Comparison of ENCODE assay signal across 15 cellular contexts in genomic region chr7:74222851-74223710, GRCh38. TPM values are rescaled to one million over a fixed set of nuclear protein-coding genes. Genes with fewer than 3 reads are reported as not detected.
DNase-seq lines count a peak whose midpoint lies in the region; ATAC-seq and TF ChIP-seq lines count a peak whose summit lies in the region.
"Had no signal": no experiment of that assay in that cellular context is flagged by ENCODE, and none has a peak within 500 bp of the region (broad histone marks: within the 10 kb centered on the region; RNA-seq: fewer than 3 reads in every experiment).

No MANE protein-coding gene starts in this region.

- H2BK12ac ChIP-seq in H9 (ENCODE audit: insufficient read length, low read depth, low read length) = no peak overlapping the region

- TF ChIP-seq CTCF in H9 (conservative IDR thresholded peaks at IDR 0.05) = no peak

- H3K4me1 Mint-ChIP-seq in H9 = peaks cover 7 to 13% of the 10 kb centered on the region in 2 experiments; a peak in 1 of 4 replicates
- H3K4me1 Mint-ChIP-seq in activated T-helper 2 cell treated with anti-CD3 and anti-CD28 coated beads, Interferon-gamma antibody, Interleukin-2, Interleukin-4, amounts not matched to agents 10 μg/mL and 5 μg/mL and 100 μg/mL, durations not matched to agents 14 hours and 24 hours and 36 hours (ENCODE audit: low read depth) = peaks cover 9% of the 10 kb centered on the region
- H3K4me1 Mint-ChIP-seq in stimulated activated memory B cell treated with anti-CD40 and anti-IgM and Interleukin-4, amounts not matched to agents 10 μg/mL and 1 μg/mL and 100 μg/mL, for 72 hours = peaks cover 57% of the 10 kb centered on the region

- DNase-seq in left ventricle myocardium superior = peak; percentile 10
- DNase-seq in cardiac septum (ENCODE audit: low spot score) = no peak
- no peak for DNase-seq in H9
- no peak for DNase-seq in activated T-helper 2 cell treated with anti-CD3 and anti-CD28 coated beads, Interferon-gamma antibody, Interleukin-2, Interleukin-4, amounts not matched to agents 10 μg/mL and 5 μg/mL and 100 μg/mL, durations not matched to agents 14 hours and 24 hours and 36 hours (ENCODE audit: low spot score)
- no peak for DNase-seq in NCI-H748 (lab: John Stamatoyannopoulos, UW; ENCODE audit: unreplicated experiment)
- no peak for DNase-seq in cortex of kidney (lab: John Stamatoyannopoulos, UW)
- no peak for DNase-seq in effector CD8-positive, alpha-beta T cell (lab: John Stamatoyannopoulos, UW)
- DNase-seq: activated CD4-positive, alpha-beta T cell treated with anti-CD3 and anti-CD28 coated beads, Interleukin-2, amount 10 ng/mL, durations not matched to agents 24 days and 14 days; activated naive CD4-positive, alpha-beta T cell treated with Interleukin-2 at 50 U/mL for 16 hours; stimulated activated naive CD4-positive, alpha-beta T cell had no signal

- ATAC-seq in left ventricle myocardium superior = no peak
- no peak for ATAC-seq in stimulated activated memory B cell treated with anti-CD40 and anti-IgM and Interleukin-4, amounts not matched to agents 10 μg/mL and 1 μg/mL and 100 μg/mL, for 72 hours
- ATAC-seq: mucosa of descending colon had no signal

- no peaks in the 10 kb centered on the region for H3K79me1 ChIP-seq in H9 (ENCODE audit: insufficient read depth, low read depth, low read length, poor library complexity, severe bottlenecking)

- H3K14ac ChIP-seq in H9 (ENCODE audit: insufficient read depth, low read length) = no peak overlapping the region

- H3K9me3 ChIP-seq in H9 (ENCODE audit: control insufficient read depth, low read depth, low read length) = no peaks in the 10 kb centered on the region
- H3K9me3 ChIP-seq: mucosa of descending colon, right atrium auricular region had no signal

- peaks cover 8 to 18% (median 15%) of the 10 kb centered on the region in 3 experiments for H3K36me3 Mint-ChIP-seq in H9 (ENCODE audit: insufficient read depth in 1 of 3, low read depth in 3 of 3)
- H3K36me3 Mint-ChIP-seq in activated T-helper 2 cell treated with anti-CD3 and anti-CD28 coated beads, Interferon-gamma antibody, Interleukin-2, Interleukin-4, amounts not matched to agents 10 μg/mL and 5 μg/mL and 100 μg/mL, durations not matched to agents 14 hours and 24 hours and 36 hours (ENCODE audit: low read depth) = peaks cover 27% of the 10 kb centered on the region
- peaks cover 67% of the 10 kb centered on the region for H3K36me3 Mint-ChIP-seq in stimulated activated memory B cell treated with anti-CD40 and anti-IgM and Interleukin-4, amounts not matched to agents 10 μg/mL and 1 μg/mL and 100 μg/mL, for 72 hours

- H3K27me3 ChIP-seq in H9 (ENCODE audit: insufficient read depth, low read length) = no peaks in the 10 kb centered on the region
- H3K27me3 ChIP-seq: right atrium auricular region, tibial nerve had no signal

- H3K4ac ChIP-seq in H9 (ENCODE audit: low read depth, low read length) = no peak overlapping the region

- H3T11ph ChIP-seq in H9 (ENCODE audit: low read length) = no peak overlapping the region

- intact Hi-C loops in left ventricle myocardium superior (cut with micrococcal nuclease) = no loop called here
- intact Hi-C loops in cardiac septum (cut with DNase I) = no loop called here
- intact Hi-C loops in activated T-helper 2 cell treated with anti-CD3 and anti-CD28 coated beads, Interferon-gamma antibody, Interleukin-2, Interleukin-4, amounts not matched to agents 10 μg/mL and 5 μg/mL and 100 μg/mL, durations not matched to agents 14 hours and 24 hours and 36 hours (cut with micrococcal nuclease) = no loop called here

- H3K27me3 Mint-ChIP-seq in H9 (ENCODE audit: low read depth) = peaks cover 2% of the 10 kb centered on the region
- H3K27me3 Mint-ChIP-seq in activated T-helper 2 cell treated with anti-CD3 and anti-CD28 coated beads, Interferon-gamma antibody, Interleukin-2, Interleukin-4, amounts not matched to agents 10 μg/mL and 5 μg/mL and 100 μg/mL, durations not matched to agents 14 hours and 24 hours and 36 hours (ENCODE audit: low read depth) = no peaks in the 10 kb centered on the region
- no peaks in the 10 kb centered on the region for H3K27me3 Mint-ChIP-seq in stimulated activated memory B cell treated with anti-CD40 and anti-IgM and Interleukin-4, amounts not matched to agents 10 μg/mL and 1 μg/mL and 100 μg/mL, for 72 hours
- H3K27me3 Mint-ChIP-seq: activated CD4-positive, alpha-beta T cell treated with anti-CD3 and anti-CD28 coated beads, Interleukin-2, amount 10 ng/mL, durations not matched to agents 24 days and 14 days had no signal

- H2BK120ac ChIP-seq in H9 (ENCODE audit: low read depth, low read length, poor library complexity, severe bottlenecking) = no peak overlapping the region

- no peaks in the 10 kb centered on the region; a peak in 1 of 5 replicates for H3K9me3 Mint-ChIP-seq in H9
- no peaks in the 10 kb centered on the region for H3K9me3 Mint-ChIP-seq in activated T-helper 2 cell treated with anti-CD3 and anti-CD28 coated beads, Interferon-gamma antibody, Interleukin-2, Interleukin-4, amounts not matched to agents 10 μg/mL and 5 μg/mL and 100 μg/mL, durations not matched to agents 14 hours and 24 hours and 36 hours
- H3K9me3 Mint-ChIP-seq in stimulated activated memory B cell treated with anti-CD40 and anti-IgM and Interleukin-4, amounts not matched to agents 10 μg/mL and 1 μg/mL and 100 μg/mL, for 72 hours = no peaks in the 10 kb centered on the region
- H3K9me3 Mint-ChIP-seq: activated CD4-positive, alpha-beta T cell treated with anti-CD3 and anti-CD28 coated beads, Interleukin-2, amount 10 ng/mL, durations not matched to agents 24 days and 14 days had no signal

- no peak overlapping the region for H3K27ac ChIP-seq in H9 (ENCODE audit: insufficient read length, low read depth, low read length)
- H3K27ac ChIP-seq: right atrium auricular region, tibial nerve had no signal

- no peak overlapping the region for H3K18ac ChIP-seq in H9 (ENCODE audit: insufficient read length, low read depth, low read length)

- H3K56ac ChIP-seq in H9 (ENCODE audit: insufficient read length, low read depth, low read length) = no peak overlapping the region

- no CpG with 5 or more reads among the region's 17 CpGs for WGBS in H9 (ENCODE audit: extremely low coverage, insufficient read length, low lambda C conversion rate)

- no peak overlapping the region for H4K91ac ChIP-seq in H9 (ENCODE audit: insufficient read length, low read depth, low read length)

- peaks cover 3% of the 10 kb centered on the region for H4K20me1 ChIP-seq in H9 (ENCODE audit: control insufficient read depth, insufficient read depth, insufficient read length)

- no peak overlapping the region for H2AK5ac ChIP-seq in H9 (ENCODE audit: insufficient read length, low read length)

- H2BK5ac ChIP-seq in H9 (ENCODE audit: insufficient read length, low read length) = no peak overlapping the region

- H2AFZ ChIP-seq in H9 (ENCODE audit: low read length) = no peak overlapping the region

- H2BK20ac ChIP-seq in H9 (ENCODE audit: low read depth, low read length, poor library complexity, severe bottlenecking) = no peak overlapping the region

- no peaks in the 10 kb centered on the region for H3K79me2 ChIP-seq in H9 (ENCODE audit: insufficient read depth, low read length)

- no peak overlapping the region for H4K5ac ChIP-seq in H9 (ENCODE audit: insufficient read length, low read depth, low read length)

- peaks cover 3% of the 10 kb centered on the region for H3K23me2 ChIP-seq in H9 (ENCODE audit: insufficient read length, low read depth, low read length, poor library complexity, severe bottlenecking)

- no peaks in the 10 kb centered on the region for H3K4me1 ChIP-seq in H9 (ENCODE audit: insufficient read depth, low read length)
- H3K4me1 ChIP-seq: right atrium auricular region, tibial nerve had no signal

- no peak overlapping the region for H3K4me2 ChIP-seq in H9 (ENCODE audit: insufficient read depth, insufficient read length, low read length)

- H4K8ac ChIP-seq in H9 (replicated peaks; ENCODE audit: insufficient read length, low read depth, low read length) = no peak overlapping the region

- H3K23ac ChIP-seq in H9 (ENCODE audit: insufficient read length, low read depth, low read length) = no peak overlapping the region

- H3K9ac ChIP-seq in H9 (ENCODE audit: extremely low read depth, insufficient read length, low read length) = no peak overlapping the region

- no peak overlapping the region for H2BK15ac ChIP-seq in H9 (ENCODE audit: low read depth, low read length)

- no peak overlapping the region for H3K4me3 Mint-ChIP-seq in H9
- H3K4me3 Mint-ChIP-seq in activated T-helper 2 cell treated with anti-CD3 and anti-CD28 coated beads, Interferon-gamma antibody, Interleukin-2, Interleukin-4, amounts not matched to agents 10 μg/mL and 5 μg/mL and 100 μg/mL, durations not matched to agents 14 hours and 24 hours and 36 hours (ENCODE audit: low read depth) = no peak overlapping the region
- H3K4me3 Mint-ChIP-seq in stimulated activated memory B cell treated with anti-CD40 and anti-IgM and Interleukin-4, amounts not matched to agents 10 μg/mL and 1 μg/mL and 100 μg/mL, for 72 hours = no peak overlapping the region
- H3K4me3 Mint-ChIP-seq: activated CD4-positive, alpha-beta T cell treated with anti-CD3 and anti-CD28 coated beads, Interleukin-2, amount 10 ng/mL, durations not matched to agents 24 days and 14 days had no signal

- peak overlapping the region in 2 of 3 experiments; percentile 85 to 89; a peak in 5 of 7 replicates for H3K27ac Mint-ChIP-seq in H9
- peak overlapping the region; percentile 43 for H3K27ac Mint-ChIP-seq in activated T-helper 2 cell treated with anti-CD3 and anti-CD28 coated beads, Interferon-gamma antibody, Interleukin-2, Interleukin-4, amounts not matched to agents 10 μg/mL and 5 μg/mL and 100 μg/mL, durations not matched to agents 14 hours and 24 hours and 36 hours
- H3K27ac Mint-ChIP-seq in stimulated activated memory B cell treated with anti-CD40 and anti-IgM and Interleukin-4, amounts not matched to agents 10 μg/mL and 1 μg/mL and 100 μg/mL, for 72 hours = peak overlapping the region; percentile 25
- H3K27ac Mint-ChIP-seq: activated CD4-positive, alpha-beta T cell treated with anti-CD3 and anti-CD28 coated beads, Interleukin-2, amount 10 ng/mL, durations not matched to agents 24 days and 14 days had no signal

RNA-seq across cellular contexts. Expression of gene LAT2, which starts 13.3 kb away (rescaled TPM):
- 2.7 TPM for total RNA-seq in left ventricle myocardium superior
- 2.3 TPM for total RNA-seq in cardiac septum
- total RNA-seq in H9 (2021) = 0.50 and 0.66 TPM in 2 replicates
- 20.2 and 22.2 TPM in 2 replicates for total RNA-seq in activated T-helper 2 cell treated with anti-CD3 and anti-CD28 coated beads, Interferon-gamma antibody, Interleukin-2, Interleukin-4, amounts not matched to agents 10 μg/mL and 5 μg/mL and 100 μg/mL, durations not matched to agents 14 hours and 24 hours and 36 hours
- total RNA-seq: H4 had no signal

RNA-seq across cellular contexts. Expression of gene RFC2, which starts 31.1 kb away (rescaled TPM):
- total RNA-seq in left ventricle myocardium superior (10.5 TPM), cardiac septum (8.3 TPM), H9 (2021) (73.6 and 76.6 TPM in 2 replicates)
- total RNA-seq in activated T-helper 2 cell treated with anti-CD3 and anti-CD28 coated beads, Interferon-gamma antibody, Interleukin-2, Interleukin-4, amounts not matched to agents 10 μg/mL and 5 μg/mL and 100 μg/mL, durations not matched to agents 14 hours and 24 hours and 36 hours = 82.9 and 85.2 TPM in 2 replicates

RNA-seq across cellular contexts. Expression of gene EIF4H, which starts 48.9 kb away (rescaled TPM):
- total RNA-seq in left ventricle myocardium superior (172 TPM), cardiac septum (168 TPM), H9 (2021) (363 and 367 TPM in 2 replicates)
- total RNA-seq in activated T-helper 2 cell treated with anti-CD3 and anti-CD28 coated beads, Interferon-gamma antibody, Interleukin-2, Interleukin-4, amounts not matched to agents 10 μg/mL and 5 μg/mL and 100 μg/mL, durations not matched to agents 14 hours and 24 hours and 36 hours = 367 and 372 TPM in 2 replicates

Comparison
In these comparisons a context has a peak if more than half of its experiments do, and no peak if none do; other contexts are left out.
1. H3K27ac Mint-ChIP-seq: peak in every context shown above with its lines; median percentile 87 in H9; 43 in activated T-helper 2 cell treated with anti-CD3 and anti-CD28 coated beads, Interferon-gamma antibody, Interleukin-2, Interleukin-4, amounts not matched to agents 10 μg/mL and 5 μg/mL and 100 μg/mL, durations not matched to agents 14 hours and 24 hours and 36 hours; 25 in stimulated activated memory B cell treated with anti-CD40 and anti-IgM and Interleukin-4, amounts not matched to agents 10 μg/mL and 1 μg/mL and 100 μg/mL, for 72 hours.